ENCODE assay signal across 1 cellular context in the genomic region with DNA sequence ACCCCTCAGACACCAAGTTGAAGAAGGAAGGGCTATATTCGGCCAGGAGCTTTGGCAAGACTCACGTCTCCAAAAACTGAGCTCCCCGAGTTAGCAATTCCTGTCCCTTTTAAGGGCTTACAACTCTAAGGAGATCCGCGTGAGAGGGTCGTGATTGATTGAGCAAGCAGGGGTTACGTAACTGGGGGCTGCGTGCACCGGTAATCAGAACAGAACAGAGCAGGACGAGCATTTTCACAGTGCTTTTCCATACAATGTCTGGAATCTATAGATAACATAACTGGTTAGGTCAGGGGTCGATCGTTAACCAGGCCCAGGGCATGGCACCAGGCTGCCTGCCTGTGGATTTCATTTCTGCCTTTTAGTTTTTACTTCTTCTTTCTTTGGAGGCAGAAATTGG.
TF ChIP-seq lines count a peak whose summit lies in the region.

No MANE protein-coding gene starts in this region.

TF ChIP-seq in K562, 482 proteins besides CTCF, POLR2A, EP300 and RAD21:
- TF ChIP-seq CBFA2T2 (conservative IDR thresholded peaks at IDR 0.05) (peak; percentile 59), TAL1 (IDR thresholded peaks at IDR 0.05) (peak; percentile 40; the same call in 1 of the 2 replicates), NCOR1 (IDR thresholded peaks at IDR 0.05) (peak; percentile 27; the same call in 1 of the 2 replicates), KDM1A (IDR thresholded peaks at IDR 0.05) (peak in 1 of 2 experiments; percentile 26; a peak in 1 of 4 replicates), TRIM24 (IDR thresholded peaks at IDR 0.05) (0 out of 4 replicates have a peak, but pooled peaks of 1 of the 2 experiments have one; percentile 15), ARID1B (IDR thresholded peaks at IDR 0.05) (0 out of 2 replicates have a peak, but pooled peaks have one; percentile 26), ZNF766 (CRISPR knock-in tag; conservative IDR thresholded peaks at IDR 0.05) (0 out of 2 replicates have a peak, but pooled peaks have one; percentile 19), CXXC5 (CRISPR knock-in tag; IDR thresholded peaks at IDR 0.05) (peak; percentile 39; the same call in 1 of the 2 replicates), TCF3 (CRISPR knock-in tag; IDR thresholded peaks at IDR 0.05) (peak; percentile 56), CBFA2T3 (IDR thresholded peaks at IDR 0.05) (peak; percentile 71), CEBPB (tag; IDR thresholded peaks at IDR 0.05) (peak; percentile 67)
TF ChIP-seq in K562: peak in this region for 11; not testable (repeated sequence) for 471.
